9 cellular contexts compared by ENCODE assay signal in the genomic region with DNA sequence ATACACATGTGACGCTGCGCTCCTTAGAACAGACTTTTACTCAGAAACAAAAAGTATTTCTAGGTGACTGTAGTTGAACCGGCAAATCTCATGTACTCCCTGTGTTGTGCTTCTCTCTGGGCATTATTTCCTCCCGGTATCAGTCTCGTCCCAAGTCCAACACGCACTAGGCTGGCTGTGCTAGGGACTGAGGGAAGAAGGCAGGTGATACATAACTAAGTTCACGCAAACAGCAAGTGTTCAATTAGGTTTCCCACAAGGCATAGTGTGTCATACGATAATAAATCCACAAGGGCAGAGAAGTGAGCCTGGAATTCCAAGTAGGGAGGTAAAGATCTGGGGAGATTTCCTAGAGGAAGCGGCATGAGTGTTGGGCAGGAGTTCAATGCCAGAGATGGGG. TPM values are rescaled to one million over a fixed set of nuclear protein-coding genes. Genes with fewer than 3 reads are reported as not detected.
DNase-seq lines count a peak whose midpoint lies in the region; ATAC-seq, FAIRE-seq and TF ChIP-seq lines count a peak whose summit lies in the region.
"Had no signal": no experiment of that assay in that cellular context is flagged by ENCODE, and none has a peak within 500 bp of the region (broad histone marks: within the 10 kb centered on the region; RNA-seq: fewer than 3 reads in every experiment).

No MANE protein-coding gene starts in this region.

- peaks cover 3% of the 10 kb centered on the region for H3K36me3 Mint-ChIP-seq in activated CD8-positive, alpha-beta T cell treated with anti-CD3 and anti-CD28 coated beads for 36 hours (ENCODE audit: low read depth)

- H3K27ac Mint-ChIP-seq in activated CD8-positive, alpha-beta T cell treated with anti-CD3 and anti-CD28 coated beads for 36 hours, result peak overlapping the region; percentile 91

- POLR2A ChIA-PET in activated CD8-positive, alpha-beta T cell treated with anti-CD3 and anti-CD28 coated beads for 36 hours (lab: Charles Lee), result interaction anchor here (0.9 to 8.7 kb wide), 6 partner anchors 9 to 46 kb away, joined by 3 to 68 read pairs (median 4); no protein-coding TSS in a partner anchor

- H3K27me3 Mint-ChIP-seq in activated CD8-positive, alpha-beta T cell treated with anti-CD3 and anti-CD28 coated beads for 36 hours, result no peaks in the 10 kb centered on the region

- no peak overlapping the region for H3K4me3 ChIP-seq in skin epidermis

- peak overlapping the region; percentile 97 for H3K27ac ChIP-seq in layer of hippocampus (ENCODE audit: low read depth, low read length)
- H3K27ac ChIP-seq in skin epidermis, result peak overlapping the region; percentile 40 to 92 (median 75)

- intact Hi-C loops in activated CD8-positive, alpha-beta T cell treated with anti-CD3 and anti-CD28 coated beads for 36 hours (cut with micrococcal nuclease), result loop anchor here (10.0 kb wide), 1 partner anchor 79 kb away; no protein-coding TSS in a partner anchor

- no peaks in the 10 kb centered on the region for H3K9me3 Mint-ChIP-seq in activated CD8-positive, alpha-beta T cell treated with anti-CD3 and anti-CD28 coated beads for 36 hours

- peak; percentile 48 for FAIRE-seq in GM12891 (lab: Jason Lieb, UNC)
- FAIRE-seq in urothelium cell line (lab: Jason Lieb, UNC), result no peak

- H3K4me1 Mint-ChIP-seq in activated CD8-positive, alpha-beta T cell treated with anti-CD3 and anti-CD28 coated beads for 36 hours (ENCODE audit: low read depth), result peaks cover 82% of the 10 kb centered on the region

- CTCF ChIA-PET in activated CD8-positive, alpha-beta T cell treated with anti-CD3 and anti-CD28 coated beads for 36 hours (lab: Charles Lee), result interaction anchor here (0.6 to 1.8 kb wide), 6 partner anchors 11 to 75 kb away, joined by 3 to 8 read pairs (median 5); no protein-coding TSS in a partner anchor

- H3K27me3 ChIP-seq in layer of hippocampus (ENCODE audit: control insufficient read depth, insufficient read depth, low read length), result no peaks in the 10 kb centered on the region

- no peak for DNase-seq in GM12891 (ENCODE audit: insufficient read length, low spot score)
- DNase-seq in activated CD8-positive, alpha-beta T cell treated with anti-CD3 and anti-CD28 coated beads for 36 hours, result no peak
- no peak for DNase-seq in GM10266 (ENCODE audit: extremely low spot score)
- no peak for DNase-seq in urothelium cell line (ENCODE audit: low spot score)
- no peak for DNase-seq in NCI-H1417 treated with DMSO at 0.1 percent for 48 hours (lab: John Stamatoyannopoulos, UW)
- DNase-seq: NCI-H2227 treated with DMSO at 0.1 percent for 48 hours had no signal

- TF ChIP-seq POLR2A in GM12891 (IDR thresholded peaks at IDR 0.05; ENCODE audit: low read depth, low read length), result no peak

- no peak for ATAC-seq in activated CD8-positive, alpha-beta T cell treated with anti-CD3 and anti-CD28 coated beads for 36 hours
- ATAC-seq in GM18520 (IDR thresholded peaks at IDR 0.05; ENCODE audit: unreplicated experiment), result no peak

- H3K4me3 Mint-ChIP-seq in activated CD8-positive, alpha-beta T cell treated with anti-CD3 and anti-CD28 coated beads for 36 hours, result no peak overlapping the region

- TF ChIP-seq CTCF in activated CD8-positive, alpha-beta T cell treated with anti-CD3 and anti-CD28 coated beads for 36 hours (IDR thresholded peaks at IDR 0.05), result no peak
- TF ChIP-seq CTCF in GM10266 (IDR thresholded peaks at IDR 0.05; ENCODE audit: control insufficient read depth, insufficient read depth, low read depth, missing control alignments), result no peak

TF ChIP-seq in GM12891, 5 proteins besides CTCF, POLR2A, EP300 and RAD21:
- TF ChIP-seq POLR2AphosphoS5 (IDR thresholded peaks at IDR 0.05; ENCODE audit: low read depth, low read length) (no peak), SPI1 (IDR thresholded peaks at IDR 0.05; ENCODE audit: low read depth, low read length) (no peak), PAX5 (IDR thresholded peaks at IDR 0.05; ENCODE audit: insufficient read depth, low read length, severe bottlenecking) (no peak), TAF1 (IDR thresholded peaks at IDR 0.05; ENCODE audit: low read depth, low read length) (no peak), POU2F2 (IDR thresholded peaks at IDR 0.05; ENCODE audit: low read depth, low read length) (no peak)

RNA-seq across cellular contexts. Expression of gene FAM53B, which starts 20.4 kb away (rescaled TPM):
- polyA plus RNA-seq in GM12891 (2012; ENCODE audit: low read depth, missing spikeins), result 8.0 TPM
- 10 to 100 TPM; 15.1 to 18.0 TPM for total RNA-seq in activated CD8-positive, alpha-beta T cell treated with anti-CD3 and anti-CD28 coated beads for 36 hours
